In genomic region chr17:42399121-42399520, GRCh38 we compare ENCODE assay signal across 1 cellular context.
TF ChIP-seq lines count a peak whose summit lies in the region.

No MANE protein-coding gene starts in this region.

TF ChIP-seq in GM23338, 12 proteins besides CTCF, POLR2A, EP300 and RAD21:
- TF ChIP-seq EZH2phosphoT487 (IDR thresholded peaks at IDR 0.05; ENCODE audit: unreplicated experiment): no peak
- TF ChIP-seq CREB1 (CRISPR knock-in tag; IDR thresholded peaks at IDR 0.05; ENCODE audit: low read depth): no peak
- TF ChIP-seq NANOG (IDR thresholded peaks at IDR 0.05; ENCODE audit: borderline replicate concordance): no peak
- TF ChIP-seq STAT1 (IDR thresholded peaks at IDR 0.05; ENCODE audit: unreplicated experiment): no peak
- no peak for TF ChIP-seq JUNB (IDR thresholded peaks at IDR 0.05; ENCODE audit: unreplicated experiment)
- TF ChIP-seq POLR2AphosphoS5 (IDR thresholded peaks at IDR 0.05; ENCODE audit: low read depth): no peak
- TF ChIP-seq REST (IDR thresholded peaks at IDR 0.05; ENCODE audit: unreplicated experiment): no peak
- TF ChIP-seq ETS1 (IDR thresholded peaks at IDR 0.05): no peak
- no peak for TF ChIP-seq ZNF114 (CRISPR knock-in tag; IDR thresholded peaks at IDR 0.05)
- no peak for TF ChIP-seq ZNF331 (CRISPR knock-in tag; IDR thresholded peaks at IDR 0.05; ENCODE audit: low read depth)
- no peak for TF ChIP-seq EZH2 (IDR thresholded peaks at IDR 0.05; ENCODE audit: low read depth, unreplicated experiment)
- TF ChIP-seq ZNF462 (CRISPR knock-in tag; IDR thresholded peaks at IDR 0.05): no peak
